In genomic region chr7:75880242-75880641, GRCh38 we compare ENCODE assay signal across 1 cellular context.
A peak's percentile ranks its signal among the peaks of the same experiment; 100 is the strongest.
TF ChIP-seq lines count a peak whose summit lies in the region.

No MANE protein-coding gene starts in this region.

TF ChIP-seq in K562, 482 proteins besides CTCF, POLR2A, EP300 and RAD21:
- TF ChIP-seq MAZ (CRISPR knock-in tag; conservative IDR thresholded peaks at IDR 0.05 in 1 of 2, IDR thresholded peaks at IDR 0.05 in 1 of 2) (0 out of 4 replicates have a peak, but pooled peaks of 1 of the 2 experiments have one; percentile 6), ZBTB40 (IDR thresholded peaks at IDR 0.05) (0 out of 2 replicates have a peak, but pooled peaks have one; percentile 1), ZBTB40 (CRISPR knock-in tag; IDR thresholded peaks at IDR 0.05) (no peak), ADNP (tag; IDR thresholded peaks at IDR 0.05) (no peak), CEBPG (CRISPR knock-in tag; IDR thresholded peaks at IDR 0.05) (no peak), CEBPG (tag; conservative IDR thresholded peaks at IDR 0.05 in 1 of 2, IDR thresholded peaks at IDR 0.05 in 1 of 2) (peak in 1 of 2 experiments; percentile 8; a peak in 1 of 4 replicates), GABPA (tag; conservative IDR thresholded peaks at IDR 0.05; ENCODE audit: low read depth) (no peak), MBD1 (CRISPR knock-in tag; IDR thresholded peaks at IDR 0.05) (no peak), PTRF (tag; IDR thresholded peaks at IDR 0.05) (no peak), BACH1 (tag; IDR thresholded peaks at IDR 0.05) (0 out of 2 replicates have a peak, but pooled peaks have one; percentile 28), KAT2B (IDR thresholded peaks at IDR 0.05; ENCODE audit: low read depth, low read length) (no peak), ZFPM2 (CRISPR knock-in tag; IDR thresholded peaks at IDR 0.05) (no peak), ATF1 (CRISPR knock-in tag; IDR thresholded peaks at IDR 0.05) (no peak), ATF1 (tag; IDR thresholded peaks at IDR 0.05) (peak; percentile 41), ZNF830 (CRISPR knock-in tag; IDR thresholded peaks at IDR 0.05) (no peak), ZNF354B (CRISPR knock-in tag; IDR thresholded peaks at IDR 0.05) (0 out of 2 replicates have a peak, but pooled peaks have one; percentile 6), TAF1 (IDR thresholded peaks at IDR 0.05; ENCODE audit: control insufficient read depth, extremely low read depth, insufficient read depth, low read length, severe bottlenecking) (no peak), GABPB1 (CRISPR knock-in tag; IDR thresholded peaks at IDR 0.05) (no peak), NCOA1 (IDR thresholded peaks at IDR 0.05; ENCODE audit: low read depth) (no peak), ZNF431 (CRISPR knock-in tag; IDR thresholded peaks at IDR 0.05) (no peak), NCOA4 (IDR thresholded peaks at IDR 0.05; ENCODE audit: partially characterized antibody) (no peak), MTA3 (IDR thresholded peaks at IDR 0.05; ENCODE audit: borderline replicate concordance) (peak; percentile 11; the same call in 1 of the 2 replicates), GATAD2B (IDR thresholded peaks at IDR 0.05; ENCODE audit: borderline replicate concordance) (no peak), ATF7 (IDR thresholded peaks at IDR 0.05) (peak; percentile 5; the same call in 1 of the 2 replicates), FOXJ2 (tag; IDR thresholded peaks at IDR 0.05) (peak; percentile 37; the same call in 1 of the 2 replicates)
- TF ChIP-seq, protein P1, sequence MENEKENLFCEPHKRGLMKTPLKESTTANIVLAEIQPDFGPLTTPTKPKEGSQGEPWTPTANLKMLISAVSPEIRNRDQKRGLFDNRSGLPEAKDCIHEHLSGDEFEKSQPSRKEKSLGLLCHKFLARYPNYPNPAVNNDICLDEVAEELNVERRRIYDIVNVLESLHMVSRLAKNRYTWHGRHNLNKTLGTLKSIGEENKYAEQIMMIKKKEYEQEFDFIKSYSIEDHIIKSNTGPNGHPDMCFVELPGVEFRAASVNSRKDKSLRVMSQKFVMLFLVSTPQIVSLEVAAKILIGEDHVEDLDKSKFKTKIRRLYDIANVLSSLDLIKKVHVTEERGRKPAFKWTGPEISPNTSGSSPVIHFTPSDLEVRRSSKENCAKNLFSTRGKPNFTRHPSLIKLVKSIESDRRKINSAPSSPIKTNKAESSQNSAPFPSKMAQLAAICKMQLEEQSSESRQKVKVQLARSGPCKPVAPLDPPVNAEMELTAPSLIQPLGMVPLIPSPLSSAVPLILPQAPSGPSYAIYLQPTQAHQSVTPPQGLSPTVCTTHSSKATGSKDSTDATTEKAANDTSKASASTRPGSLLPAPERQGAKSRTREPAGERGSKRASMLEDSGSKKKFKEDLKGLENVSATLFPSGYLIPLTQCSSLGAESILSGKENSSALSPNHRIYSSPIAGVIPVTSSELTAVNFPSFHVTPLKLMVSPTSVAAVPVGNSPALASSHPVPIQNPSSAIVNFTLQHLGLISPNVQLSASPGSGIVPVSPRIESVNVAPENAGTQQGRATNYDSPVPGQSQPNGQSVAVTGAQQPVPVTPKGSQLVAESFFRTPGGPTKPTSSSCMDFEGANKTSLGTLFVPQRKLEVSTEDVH (IDR thresholded peaks at IDR 0.05; ENCODE audit: low read depth, partially characterized antibody): no peak
- TF ChIP-seq, protein P2, sequence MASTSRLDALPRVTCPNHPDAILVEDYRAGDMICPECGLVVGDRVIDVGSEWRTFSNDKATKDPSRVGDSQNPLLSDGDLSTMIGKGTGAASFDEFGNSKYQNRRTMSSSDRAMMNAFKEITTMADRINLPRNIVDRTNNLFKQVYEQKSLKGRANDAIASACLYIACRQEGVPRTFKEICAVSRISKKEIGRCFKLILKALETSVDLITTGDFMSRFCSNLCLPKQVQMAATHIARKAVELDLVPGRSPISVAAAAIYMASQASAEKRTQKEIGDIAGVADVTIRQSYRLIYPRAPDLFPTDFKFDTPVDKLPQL (IDR thresholded peaks at IDR 0.05; ENCODE audit: extremely low read depth, insufficient read length): no peak
- TF ChIP-seq, protein P3, sequence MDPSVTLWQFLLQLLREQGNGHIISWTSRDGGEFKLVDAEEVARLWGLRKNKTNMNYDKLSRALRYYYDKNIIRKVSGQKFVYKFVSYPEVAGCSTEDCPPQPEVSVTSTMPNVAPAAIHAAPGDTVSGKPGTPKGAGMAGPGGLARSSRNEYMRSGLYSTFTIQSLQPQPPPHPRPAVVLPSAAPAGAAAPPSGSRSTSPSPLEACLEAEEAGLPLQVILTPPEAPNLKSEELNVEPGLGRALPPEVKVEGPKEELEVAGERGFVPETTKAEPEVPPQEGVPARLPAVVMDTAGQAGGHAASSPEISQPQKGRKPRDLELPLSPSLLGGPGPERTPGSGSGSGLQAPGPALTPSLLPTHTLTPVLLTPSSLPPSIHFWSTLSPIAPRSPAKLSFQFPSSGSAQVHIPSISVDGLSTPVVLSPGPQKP (CRISPR knock-in tag; IDR thresholded peaks at IDR 0.05): no peak
TF ChIP-seq in K562: peak in this region for 9.
